Comparison of ENCODE assay signal across 19 cellular contexts in genomic region chr4:104682311-104682710, GRCh38.
A peak's percentile ranks its signal among the peaks of the same experiment; 100 is the strongest.
DNase-seq lines count a peak whose midpoint lies in the region; ATAC-seq, FAIRE-seq and TF ChIP-seq lines count a peak whose summit lies in the region.
"Had no signal": no experiment of that assay in that cellular context is flagged by ENCODE, and none has a peak within 500 bp of the region (broad histone marks: within the 10 kb centered on the region; RNA-seq: fewer than 3 reads in every experiment).

No MANE protein-coding gene starts in this region.

- CTCF ChIA-PET in WTC11 (lab: Charles Lee): no interaction called here

- H3K9me3 Mint-ChIP-seq in WTC11: peaks cover 21% of the 10 kb centered on the region

- no peak for DNase-seq in WTC11 (ENCODE audit: low spot score)
- no peak for DNase-seq in frontal cortex (ENCODE audit: low spot score in 2 of 2)
- DNase-seq in small intestine: no peak
- DNase-seq in NCI-H187 (lab: John Stamatoyannopoulos, UW): no peak
- DNase-seq in activated gamma-delta T cell (lab: John Stamatoyannopoulos, UW): no peak
- DNase-seq: 8988T; C1 segment of cervical spinal cord; Caco-2; CD8-positive, alpha-beta T cell; DMS 273 treated with DMSO at 0.1 percent for 48 hours; DMS79; EL; GF-D8; H9 had no signal

- WGBS in small intestine, 3 donors: 79 to 82% (median 82%) methylated on average over 1 of the region's 1 CpG

- no peak overlapping the region for H3K27ac ChIP-seq in small intestine (ENCODE audit: low read depth in 1 of 2, low read length in 1 of 2)

- no peaks in the 10 kb centered on the region for H3K36me3 ChIP-seq in small intestine (ENCODE audit: control insufficient read depth in 2 of 2, insufficient read depth in 2 of 2, low read length in 2 of 2)

- H3K36me3 Mint-ChIP-seq in WTC11: peaks cover 11% of the 10 kb centered on the region; the same call in 1 of the 2 replicates
- H3K36me3 Mint-ChIP-seq: CD8-positive, alpha-beta T cell had no signal

- no peak overlapping the region for H3K27ac Mint-ChIP-seq in WTC11
- H3K27ac Mint-ChIP-seq: CD8-positive, alpha-beta T cell; GM23338; H9 had no signal

- H3K27me3 Mint-ChIP-seq in WTC11 (ENCODE audit: low read depth): no peaks in the 10 kb centered on the region

- no peaks in the 10 kb centered on the region for H3K9me3 ChIP-seq in small intestine (ENCODE audit: control insufficient read depth, low read depth)
- H3K9me3 ChIP-seq: Caco-2 had no signal

- FAIRE-seq in G401.6 (lab: Jason Lieb, UNC): peak; percentile 99
- peak; percentile 96 for FAIRE-seq in frontal cortex (lab: Jason Lieb, UNC)
- FAIRE-seq in small intestine (lab: Jason Lieb, UNC): peak; percentile 99
- FAIRE-seq: GM18507 had no signal

- no peaks in the 10 kb centered on the region for H3K4me1 ChIP-seq in small intestine (ENCODE audit: control insufficient read depth in 2 of 2, insufficient read depth in 1 of 2, low read depth in 1 of 2, low read length in 1 of 2)
- H3K4me1 ChIP-seq: Caco-2 had no signal

- POLR2A ChIA-PET in WTC11 (lab: Charles Lee): no interaction called here

- no peaks in the 10 kb centered on the region for H3K27me3 ChIP-seq in small intestine (ENCODE audit: control insufficient read depth in 2 of 2, insufficient read depth in 2 of 2, low read length in 2 of 2)

- no peak for TF ChIP-seq CTCF in WTC11 (IDR thresholded peaks at IDR 0.05)

- ATAC-seq in WTC11 (no peak), GM19351 (IDR thresholded peaks at IDR 0.05; ENCODE audit: unreplicated experiment) (no peak)
- ATAC-seq: CD8-positive, alpha-beta T cell; GM23338; HCT116 had no signal

- no peak overlapping the region for H3K4me3 ChIP-seq in small intestine (ENCODE audit: low read depth in 1 of 2, low read length in 2 of 2)
- H3K4me3 ChIP-seq: GM23338 had no signal

- peaks cover 4% of the 10 kb centered on the region for H3K4me1 Mint-ChIP-seq in WTC11
- H3K4me1 Mint-ChIP-seq: H9 had no signal

- no peak overlapping the region for H3K4me3 Mint-ChIP-seq in WTC11
- H3K4me3 Mint-ChIP-seq: CD8-positive, alpha-beta T cell; GM23338; H9 had no signal

TF ChIP-seq in WTC11, 78 proteins besides CTCF, POLR2A, EP300 and RAD21:
- peak; percentile 93; the same call in 1 of the 2 replicates for TF ChIP-seq HMGA2 (CRISPR knock-in tag; IDR thresholded peaks at IDR 0.05)
- TF ChIP-seq GTF2I (CRISPR knock-in tag; conservative IDR thresholded peaks at IDR 0.05): no peak
TF ChIP-seq in WTC11: peak in this region for 1.
